8 cellular contexts compared by ENCODE assay signal in genomic region chr13:113584870-113585671, GRCh38. TPM values are rescaled to one million over a fixed set of nuclear protein-coding genes. Genes with fewer than 3 reads are reported as not detected.
DNase-seq lines count a peak whose midpoint lies in the region; ATAC-seq and TF ChIP-seq lines count a peak whose summit lies in the region.

No MANE protein-coding gene starts in this region.

- H3K27ac Mint-ChIP-seq in Caco-2 (ENCODE audit: unreplicated experiment) = peak overlapping the region; percentile 81
- peak overlapping the region; percentile 80 for H3K27ac Mint-ChIP-seq in progenitor cell of endocrine pancreas

- H3K9me3 Mint-ChIP-seq in Caco-2 (ENCODE audit: unreplicated experiment) = no peaks in the 10 kb centered on the region
- H3K9me3 Mint-ChIP-seq in progenitor cell of endocrine pancreas (ENCODE audit: low read depth) = no peaks in the 10 kb centered on the region

- H3K4me1 ChIP-seq in Caco-2 = peaks cover 22% of the 10 kb centered on the region

- H3K36me3 ChIP-seq in Caco-2 (ENCODE audit: control insufficient read depth, insufficient read depth, low read length) = peaks cover 9% of the 10 kb centered on the region

- TF ChIP-seq CTCF in Caco-2 (IDR thresholded peaks at IDR 0.05; ENCODE audit: insufficient read depth in 1 of 2, low read depth in 1 of 2, low read length in 1 of 2, severe bottlenecking in 1 of 2, unreplicated experiment in 1 of 2) = no peak
- TF ChIP-seq CTCF in GM20000 (IDR thresholded peaks at IDR 0.05; ENCODE audit: extremely low read depth, missing control alignments) = no peak
- no peak for TF ChIP-seq CTCF in progenitor cell of endocrine pancreas (IDR thresholded peaks at IDR 0.05; ENCODE audit: unreplicated experiment)

- CTCF ChIA-PET in Caco-2 (lab: Charles Lee) = no interaction called here

- peaks cover 19% of the 10 kb centered on the region for H3K4me1 Mint-ChIP-seq in Caco-2 (ENCODE audit: low read depth, unreplicated experiment)
- peaks cover 10% of the 10 kb centered on the region for H3K4me1 Mint-ChIP-seq in progenitor cell of endocrine pancreas (ENCODE audit: low read depth)

- H3K9me3 ChIP-seq in Caco-2 = no peaks in the 10 kb centered on the region

- no peaks in the 10 kb centered on the region for H3K27me3 Mint-ChIP-seq in Caco-2 (ENCODE audit: insufficient read depth, unreplicated experiment)
- no peaks in the 10 kb centered on the region for H3K27me3 Mint-ChIP-seq in progenitor cell of endocrine pancreas

- POLR2A ChIA-PET in Caco-2 (lab: Charles Lee) = interaction anchor here (1.3 kb wide), 1 partner anchor 92 kb away, joined by 6 read pairs; no protein-coding TSS in a partner anchor

- DNase-seq in Caco-2 = peak; percentile 40 to 55
- DNase-seq in GM20000 (ENCODE audit: low spot score) = peak; percentile 76
- peak; percentile 30 for DNase-seq in activated T-cell treated with anti-CD3 and anti-CD28 coated beads for 48 hours (ENCODE audit: low read depth)
- DNase-seq in Right ventricle myocardium inferior (ENCODE audit: missing footprints) = peak; percentile 55
- DNase-seq in progenitor cell of endocrine pancreas (ENCODE audit: low spot score, unreplicated experiment) = no peak
- no peak for DNase-seq in GDM1 (lab: John Stamatoyannopoulos, UW)
- DNase-seq in superior temporal gyrus (ENCODE audit: extremely low spot score) = no peak

- peak overlapping the region; percentile 76 for H3K4me3 Mint-ChIP-seq in Caco-2 (ENCODE audit: unreplicated experiment)
- H3K4me3 Mint-ChIP-seq in progenitor cell of endocrine pancreas (ENCODE audit: low read depth) = peak overlapping the region; percentile 76

- ATAC-seq in HG03571 (IDR thresholded peaks at IDR 0.05; ENCODE audit: unreplicated experiment) = peak; percentile 40
- no peak for ATAC-seq in Right ventricle myocardium inferior

- H3K36me3 Mint-ChIP-seq in Caco-2 (ENCODE audit: insufficient read depth, unreplicated experiment) (peaks cover 43% of the 10 kb centered on the region), progenitor cell of endocrine pancreas (ENCODE audit: insufficient read depth) (peaks cover 2% of the 10 kb centered on the region)

- BruUV-seq in Caco-2 (replicated peaks; lab: Mats Ljungman, UMichigan) = no TSS peak

- peak overlapping the region; percentile 77 for H3K4me3 ChIP-seq in Caco-2 (ENCODE audit: low read depth, low read length)

- intact Hi-C loops in Caco-2 (cut with micrococcal nuclease; ENCODE audit: unreplicated experiment) = loop anchor here (1.0 kb wide), 1 partner anchor 92 kb away; no protein-coding TSS in a partner anchor
- intact Hi-C loops in Right ventricle myocardium inferior (cut with DNase I) = no loop called here

- H3K27me3 ChIP-seq in Caco-2 (replicated peaks; ENCODE audit: control insufficient read depth, insufficient read depth, low read length) = no peaks in the 10 kb centered on the region

RNA-seq across cellular contexts. Expression of gene TFDP1, which starts 0.5 kb away (rescaled TPM):
- total RNA-seq in Caco-2 (2022) (136 and 140 TPM in 2 replicates), Right ventricle myocardium inferior (46.7 TPM), progenitor cell of endocrine pancreas (58.2 and 63.9 TPM in 2 replicates)

Comparison
In these comparisons a context has a peak if more than half of its experiments do, and no peak if none do; other contexts are left out.
1. DNase-seq: peak in Caco-2 (2 of 2), GM20000 (single experiment), activated T-cell treated with anti-CD3 and anti-CD28 coated beads for 48 hours (single experiment) and Right ventricle myocardium inferior (single experiment); none in progenitor cell of endocrine pancreas (single experiment), GDM1 (single experiment) and superior temporal gyrus (single experiment).